Comparison of ENCODE assay signal across 22 cellular contexts in genomic region chr17:37672545-37673078, GRCh38. TPM values are rescaled to one million over a fixed set of nuclear protein-coding genes. Genes with fewer than 3 reads are reported as not detected.
DNase-seq lines count a peak whose midpoint lies in the region; ATAC-seq and TF ChIP-seq lines count a peak whose summit lies in the region.
"Had no signal": no experiment of that assay in that cellular context is flagged by ENCODE, and none has a peak within 500 bp of the region (broad histone marks: within the 10 kb centered on the region; RNA-seq: fewer than 3 reads in every experiment).

No MANE protein-coding gene starts in this region.

- H3K27ac ChIP-seq in mammary epithelial cell (ENCODE audit: insufficient read depth, low read depth, low read length) (peak overlapping the region; percentile 77), neural progenitor cell (no peak overlapping the region), caudate nucleus (ENCODE audit: low read depth, low read length) (no peak overlapping the region)
- H3K27ac ChIP-seq: prostate gland, tibial nerve had no signal

- no peaks in the 10 kb centered on the region for H3F3A ChIP-seq in neural progenitor cell (ENCODE audit: low read depth)

- H3K36me3 Mint-ChIP-seq in neural progenitor cell: no peaks in the 10 kb centered on the region
- H3K36me3 Mint-ChIP-seq: mesothelial cell of epicardium had no signal

- peak; percentile 36 for DNase-seq in AG20443 (ENCODE audit: low spot score)
- peak; percentile 18 for DNase-seq in MV-4-11 (lab: John Stamatoyannopoulos, UW)
- DNase-seq in mammary epithelial cell: no peak
- no peak for DNase-seq in neural progenitor cell (ENCODE audit: low spot score)
- DNase-seq in inferior parietal cortex (ENCODE audit: extremely low spot score): no peak
- no peak for DNase-seq in caudate nucleus (lab: John Stamatoyannopoulos, UW)
- DNase-seq in GDM1 (lab: John Stamatoyannopoulos, UW): no peak
- DNase-seq: activated CD8-positive, alpha-beta memory T cell treated with anti-CD3 and anti-CD28 coated beads, Interleukin-2, amount 50 U/mL, for 48 hours; AML-193; CD8-positive, alpha-beta memory T cell; DMS79; NCI-H1436 treated with DMSO at 0.1 percent for 48 hours; NCI-H526; stimulated activated CD4-positive, alpha-beta T cell treated with anti-CD3 and anti-CD28 coated beads, Interleukin-4, amount 100 ng/mL, for 1 hour; stimulated activated naive CD8-positive, alpha-beta T cell treated with anti-CD3 and anti-CD28 coated beads, Interleukin-15, Interleukin-2, amounts not matched to agents 100 U/mL and 50 U/mL, for 24 hours had no signal

- TF ChIP-seq CTCF in mammary epithelial cell (conservative IDR thresholded peaks at IDR 0.05 in 1 of 2, IDR thresholded peaks at IDR 0.05 in 1 of 2; ENCODE audit: extremely low read depth in 1 of 2, insufficient read depth in 1 of 2, low read depth in 1 of 2, low read length in 2 of 2) (no peak), neural progenitor cell (IDR thresholded peaks at IDR 0.05) (no peak)

- no peaks in the 10 kb centered on the region for H3K36me3 ChIP-seq in mammary epithelial cell (ENCODE audit: insufficient read depth, low read length)
- no peaks in the 10 kb centered on the region for H3K36me3 ChIP-seq in neural progenitor cell
- H3K36me3 ChIP-seq: prostate gland, tibial nerve had no signal

- peak overlapping the region; percentile 73 for H3K4me2 ChIP-seq in mammary epithelial cell (ENCODE audit: insufficient read depth, low read depth, low read length)
- H3K4me2 ChIP-seq in neural progenitor cell: no peak overlapping the region

- no peaks in the 10 kb centered on the region for H3K9me3 Mint-ChIP-seq in neural progenitor cell
- H3K9me3 Mint-ChIP-seq: CD8-positive, alpha-beta memory T cell; dendritic cell treated with granulocyte-macrophage colony-stimulating factor and Interleukin-4, amounts not matched to agents 40 ng/mL and 50 ng/mL, for 4 days; mesothelial cell of epicardium; neural crest cell had no signal

- BruUV-seq in mammary epithelial cell (replicated peaks; lab: Mats Ljungman, UMichigan): no TSS peak

- H3K79me2 ChIP-seq in mammary epithelial cell (ENCODE audit: insufficient read depth, low read length): no peaks in the 10 kb centered on the region
- no peaks in the 10 kb centered on the region for H3K79me2 ChIP-seq in neural progenitor cell (ENCODE audit: low read depth)

- H3K27me3 ChIP-seq in mammary epithelial cell (ENCODE audit: insufficient read depth, low read length) (peaks cover 2% of the 10 kb centered on the region), neural progenitor cell (no peaks in the 10 kb centered on the region)
- H3K27me3 ChIP-seq: tibial nerve had no signal

- H3K4me3 ChIP-seq in mammary epithelial cell (replicated peaks in 1 of 3; ENCODE audit: insufficient read depth in 1 of 3, low read depth in 2 of 3, low read length in 3 of 3): no peak overlapping the region
- no peak overlapping the region for H3K4me3 ChIP-seq in neural progenitor cell
- H3K4me3 ChIP-seq: prostate gland, tibial nerve had no signal

- CTCF ChIA-PET in mammary epithelial cell (lab: Charles Lee; ENCODE audit: low non-redundant PET): interaction anchor here (0.6 kb wide), 1 partner anchor 118 kb away, joined by 3 read pairs; no protein-coding TSS in a partner anchor

- no peak overlapping the region for H3K9ac ChIP-seq in mammary epithelial cell (ENCODE audit: insufficient read depth, low read length)
- no peak overlapping the region for H3K9ac ChIP-seq in neural progenitor cell

- H4K20me1 ChIP-seq in mammary epithelial cell (ENCODE audit: insufficient read depth, low read length) (no peaks in the 10 kb centered on the region), neural progenitor cell (ENCODE audit: low read depth) (no peaks in the 10 kb centered on the region)

- in situ Hi-C loops in mammary epithelial cell (cut with MboI; ENCODE audit: low sequenced_read_pairs in 2 of 2): no loop called here

- dilution Hi-C loops in mammary epithelial cell (cut with HindIII; ENCODE audit: low sequenced_read_pairs): no loop called here

- peaks cover 9% of the 10 kb centered on the region for H3K27me3 Mint-ChIP-seq in neural progenitor cell (ENCODE audit: insufficient read depth, low read depth)

- H3K4me1 Mint-ChIP-seq in neural progenitor cell: peaks cover 27% of the 10 kb centered on the region
- H3K4me1 Mint-ChIP-seq: CD8-positive, alpha-beta memory T cell had no signal

- H2AFZ ChIP-seq in mammary epithelial cell (ENCODE audit: low read depth, low read length): peak overlapping the region; percentile 76
- H2AFZ ChIP-seq in neural progenitor cell (replicated peaks): no peak overlapping the region

- no peak overlapping the region for H3K4me3 Mint-ChIP-seq in neural progenitor cell
- H3K4me3 Mint-ChIP-seq: CD8-positive, alpha-beta memory T cell; dendritic cell treated with granulocyte-macrophage colony-stimulating factor and Interleukin-4, amounts not matched to agents 40 ng/mL and 50 ng/mL, for 4 days; mesothelial cell of epicardium; neural crest cell had no signal

- H3K27ac Mint-ChIP-seq in neural progenitor cell: peak overlapping the region; percentile 57
- H3K27ac Mint-ChIP-seq: CD8-positive, alpha-beta memory T cell; dendritic cell treated with granulocyte-macrophage colony-stimulating factor and Interleukin-4, amounts not matched to agents 40 ng/mL and 50 ng/mL, for 4 days; mesothelial cell of epicardium had no signal

- WGBS in mammary epithelial cell (ENCODE audit: low coverage, missing lambda C conversion rate): 85% methylated on average over 3 of the region's 3 CpGs

- no peak for ATAC-seq in GM18873 (IDR thresholded peaks at IDR 0.05; ENCODE audit: low FRiP score, unreplicated experiment)
- ATAC-seq: Right ventricle myocardium inferior; stimulated activated naive CD8-positive, alpha-beta T cell treated with anti-CD3 and anti-CD28 coated beads, Interleukin-15, Interleukin-2, amounts not matched to agents 100 U/mL and 50 U/mL, for 24 hours had no signal

- intact Hi-C loops in mammary epithelial cell (cut with micrococcal nuclease): no loop called here

- no peaks in the 10 kb centered on the region for H3K9me3 ChIP-seq in mammary epithelial cell (replicated peaks; ENCODE audit: insufficient read depth, low read length)
- no peaks in the 10 kb centered on the region for H3K9me3 ChIP-seq in neural progenitor cell (ENCODE audit: low read depth)
- H3K9me3 ChIP-seq: prostate gland, tibial nerve had no signal

- H3K4me1 ChIP-seq in mammary epithelial cell (ENCODE audit: insufficient read depth, low read length) (peaks cover 25% of the 10 kb centered on the region), neural progenitor cell (no peaks in the 10 kb centered on the region)
- H3K4me1 ChIP-seq: prostate gland, tibial nerve had no signal

RNA-seq across cellular contexts. Expression of gene DDX52, which starts 29.4 kb away (rescaled TPM):
- total RNA-seq in mammary epithelial cell: 10 to 100 TPM; 22.2 to 31.2 TPM
- 13.5 TPM for polyA plus RNA-seq in mammary epithelial cell
- 10.4 TPM for polyA minus RNA-seq in mammary epithelial cell
- total RNA-seq in neural progenitor cell (ENCODE audit: low replicate concordance): 43.5 and 55.3 TPM in 2 replicates

Comparison
In these comparisons a context has a peak if more than half of its experiments do, and no peak if none do; other contexts are left out.
1. DNase-seq: peak in AG20443 (single experiment) and MV-4-11 (single experiment); none in mammary epithelial cell (single experiment), neural progenitor cell (single experiment), inferior parietal cortex (single experiment), caudate nucleus (0 of 61) and GDM1 (single experiment).